In the genomic region with DNA sequence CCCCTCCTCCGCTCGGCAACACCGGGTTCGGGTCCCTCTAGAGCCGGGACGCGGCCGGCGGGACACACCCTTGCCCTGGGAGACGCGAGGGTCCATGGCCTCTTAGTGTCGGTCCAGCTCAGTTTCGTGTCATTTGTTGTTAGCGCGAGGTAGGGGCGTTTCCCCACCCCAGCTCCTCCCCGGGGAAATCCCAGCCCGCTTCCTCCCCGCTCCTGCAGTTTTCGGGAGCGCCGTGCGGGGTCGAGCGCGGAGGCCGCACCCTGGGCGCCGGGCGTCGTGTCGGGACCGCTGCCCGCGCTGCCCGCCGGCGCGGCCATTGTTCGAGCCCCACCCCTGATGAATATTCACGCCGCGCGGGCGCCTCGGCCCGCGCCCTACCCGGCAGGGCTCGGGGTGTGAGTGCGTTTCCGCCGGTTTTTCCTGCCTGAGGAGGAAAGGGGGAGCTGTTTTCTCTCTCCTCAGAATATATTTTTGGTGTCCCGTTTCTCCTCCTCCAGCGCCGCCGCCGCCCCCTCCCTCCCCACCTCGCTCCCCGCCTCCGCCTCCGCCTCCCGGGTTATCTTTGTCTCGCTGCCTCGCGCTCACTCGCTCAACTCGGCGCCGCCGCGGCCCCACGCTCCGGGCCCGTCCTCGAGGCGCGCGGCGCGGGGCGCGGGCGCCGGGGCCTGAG, we compare ENCODE assay signal across 8 cellular contexts. TPM values are rescaled to one million over a fixed set of nuclear protein-coding genes. Genes with fewer than 3 reads are reported as not detected.
A peak's percentile ranks its signal among the peaks of the same experiment; 100 is the strongest.
DNase-seq lines count a peak whose midpoint lies in the region; ATAC-seq and TF ChIP-seq lines count a peak whose summit lies in the region.

Gene MAP4K4, plus strand, starts transcription at position 584 of the 670 bp plus-strand sequence. CDS start 374 bp downstream, outside the sequence.

- H3K27ac ChIP-seq in transverse colon = peak within 1 kb of the TSS; percentile 84 to 89 (median 86)

- DNase-seq in Caki2 (ENCODE audit: low read depth) (peak; percentile 89), NAMALWA (ENCODE audit: low spot score) (peak; percentile 79), T-helper 17 cell (peak; percentile 56 to 72 (median 67)), amniotic stem cell (lab: John Stamatoyannopoulos, UW) (peak; percentile 58), left cardiac atrium (peak; percentile 89), pons (ENCODE audit: low spot score) (peak; percentile 87), transverse colon (peak; percentile 78)

- no peaks in the 10 kb centered on the region for H3K36me3 ChIP-seq in transverse colon

- peak; percentile 8 for TF ChIP-seq POLR2A in transverse colon (IDR thresholded peaks at IDR 0.05)

- peak; percentile 47 for ATAC-seq in GM21825 (IDR thresholded peaks at IDR 0.05; ENCODE audit: unreplicated experiment)
- peak; percentile 68 for ATAC-seq in T-helper 17 cell
- ATAC-seq in left cardiac atrium = peak; percentile 86 to 88

- H3K27me3 ChIP-seq in transverse colon = no peaks in the 10 kb centered on the region

- H3K4me1 ChIP-seq in transverse colon = peaks cover 6 to 34% (median 14%) of the 10 kb centered on the region in 4 donors

- H3K27me3 Mint-ChIP-seq in T-helper 17 cell = no peaks in the 10 kb centered on the region

- peak within 1 kb of the TSS; percentile 59 to 80 (median 66) for H3K4me3 ChIP-seq in transverse colon

- H3K27ac Mint-ChIP-seq in T-helper 17 cell = peak within 1 kb of the TSS; percentile 93

- H3K4me3 Mint-ChIP-seq in T-helper 17 cell = peak within 1 kb of the TSS; percentile 95

- TF ChIP-seq EP300 in transverse colon (IDR thresholded peaks at IDR 0.05; ENCODE audit: low read depth) = no peak

- in situ Hi-C loops in Caki2 (cut with HindIII; ENCODE audit: low pct_unique_long_range_greater_than_20kb, low sequenced_read_pairs) = no loop called here
- in situ Hi-C loops in transverse colon (cut with MboI; ENCODE audit: low pct_ligation_motif_present in 1 of 4, low pct_unique_long_range_greater_than_20kb in 1 of 4, low sequenced_read_pairs in 3 of 4) = loop anchor here in 3 of 4 donors (10.0 to 25.0 kb wide), 2 partner anchors 115 to 128 kb away; no protein-coding TSS in a partner anchor

- TF ChIP-seq CTCF in transverse colon (IDR thresholded peaks at IDR 0.05) = peak in 1 of 5 experiments; percentile 26

- H3K4me1 Mint-ChIP-seq in T-helper 17 cell = peaks cover 21% of the 10 kb centered on the region

- H3K9me3 ChIP-seq in T-helper 17 cell (ENCODE audit: control insufficient read depth, low read length, poor library complexity, severe bottlenecking) = no peaks in the 10 kb centered on the region
- H3K9me3 ChIP-seq in transverse colon = no peaks in the 10 kb centered on the region

- intact Hi-C loops in left cardiac atrium (cut with DNase I) = loop anchor here (5.0 to 10.0 kb wide), 4 partner anchors 45 to 282 kb away; no protein-coding TSS in a partner anchor
- intact Hi-C loops in transverse colon (cut with DNase I; ENCODE audit: low total_unique reads) = loop anchor here (5.0 kb wide), 1 partner anchor 135 kb away; no protein-coding TSS in a partner anchor

- WGBS in transverse colon (ENCODE audit: low coverage in 1 of 2), 2 donors = 0% methylated on average over 57 of the region's 85 CpGs; no CpG with 5 or more reads in 1 of the 2 donors

- H3K36me3 Mint-ChIP-seq in T-helper 17 cell (ENCODE audit: low read depth) = peaks cover 4% of the 10 kb centered on the region

RNA-seq across cellular contexts. Expression of gene MAP4K4, which starts in this region (rescaled TPM):
- 41.1 and 41.3 TPM in 2 replicates for total RNA-seq in Caki2 (2014; rRNA removed; shearing (Covaris generic); ENCODE audit: low replicate concordance)
- total RNA-seq in T-helper 17 cell = 100 to 1,000 TPM in 1 of 2 donors, 10 to 100 TPM in 1; 98.1 to 102 TPM
- total RNA-seq in left cardiac atrium = 10 to 100 TPM; 59.5 to 74.6 TPM
- 10 to 100 TPM; 20.3 to 42.3 (median 29.6) TPM for total RNA-seq in transverse colon

Comparison
In these comparisons a context has a peak if more than half of its experiments do, and no peak if none do; other contexts are left out.
1. Peak in every context shown above with its lines: DNase-seq, ATAC-seq, H3K4me3 ChIP-seq and H3K27ac ChIP-seq.